In the genomic region with DNA sequence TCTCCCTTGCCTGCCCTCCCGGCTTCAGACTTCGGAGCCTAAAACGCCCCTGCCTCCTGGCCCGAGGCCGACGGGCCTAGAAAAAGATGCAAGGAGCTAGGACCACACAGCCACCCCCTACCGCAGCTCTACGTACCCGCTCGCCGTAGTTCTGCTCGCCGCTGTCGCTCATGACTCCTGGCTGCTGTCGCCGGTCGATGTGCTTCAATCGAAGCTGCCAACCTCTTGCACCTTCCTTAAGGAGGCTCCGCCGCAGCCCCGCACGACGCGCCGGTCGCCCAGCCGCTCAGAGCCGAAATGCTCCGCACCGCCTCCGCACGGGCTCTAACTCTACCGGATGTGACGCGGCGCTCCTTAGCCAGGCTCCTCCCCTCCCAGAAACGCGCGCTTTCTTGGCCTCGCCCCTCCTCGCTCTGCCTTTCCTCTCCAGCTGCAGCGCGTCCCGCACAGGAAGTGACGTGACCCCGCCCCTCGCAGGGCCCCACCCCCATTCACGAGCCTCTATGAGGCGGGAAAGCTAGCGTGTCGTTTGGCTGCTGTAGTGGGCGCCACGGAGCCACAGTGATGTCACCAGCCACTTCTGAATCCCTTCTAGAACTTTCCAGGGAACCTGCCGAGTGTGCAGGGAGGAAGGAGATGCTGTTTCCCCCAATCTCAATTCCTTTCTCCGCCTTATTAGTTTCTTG, we compare ENCODE assay signal across 8 cellular contexts. TPM values are rescaled to one million over a fixed set of nuclear protein-coding genes. Genes with fewer than 3 reads are reported as not detected.
A peak's percentile ranks its signal among the peaks of the same experiment; 100 is the strongest.
DNase-seq lines count a peak whose midpoint lies in the region; ATAC-seq, FAIRE-seq and TF ChIP-seq lines count a peak whose summit lies in the region.

TRA2B (minus strand) TSS at position 326 of the 686 bp plus-strand sequence; CDS start at position 172, 154 bp downstream.

- no peaks in the 10 kb centered on the region for H3K9me3 ChIP-seq in psoas muscle

- intact Hi-C loops in left ventricle myocardium superior (cut with micrococcal nuclease): no loop called here
- intact Hi-C loops in psoas muscle (cut with DNase I): loop anchor here in 1 of 2 donors (5.0 kb wide), 1 partner anchor 844 kb away; the partner anchor contains the start of gene EIF4A2

- 2% methylated on average over 51 to 55 of the region's 55 CpGs for WGBS in psoas muscle, 3 donors

- peak; percentile 76 for FAIRE-seq in urothelium cell line (lab: Jason Lieb, UNC)

- H3K27me3 ChIP-seq in psoas muscle (ENCODE audit: insufficient read depth in 3 of 3, low read length in 2 of 3): no peaks in the 10 kb centered on the region

- H3K27ac ChIP-seq in angular gyrus (ENCODE audit: low read depth, low read length) (peak within 1 kb of the TSS; percentile 98), psoas muscle (peak within 1 kb of the TSS; percentile 100)

- TF ChIP-seq CTCF in psoas muscle (IDR thresholded peaks at IDR 0.05): peak; percentile 29

- peak; percentile 94 to 96 for DNase-seq in NCI-H187 (lab: John Stamatoyannopoulos, UW)
- peak; percentile 96 to 99 (median 98) for DNase-seq in T-helper 2 cell
- peak; percentile 99 for DNase-seq in left ventricle myocardium superior
- peak; percentile 99 to 100 for DNase-seq in psoas muscle
- peak; percentile 98 for DNase-seq in urothelium cell line (ENCODE audit: low spot score)

- peak; percentile 81 for ATAC-seq in GM18499 (IDR thresholded peaks at IDR 0.05; ENCODE audit: insufficient read depth, unreplicated experiment)
- peak; percentile 95 for ATAC-seq in HG02943 (IDR thresholded peaks at IDR 0.05; ENCODE audit: low read depth, unreplicated experiment)
- ATAC-seq in left ventricle myocardium superior: peak; percentile 98
- ATAC-seq in psoas muscle: peak; percentile 96 to 98 (median 98)

- H3K36me3 ChIP-seq in psoas muscle (ENCODE audit: insufficient read depth in 1 of 2, low read depth in 1 of 2): no peaks in the 10 kb centered on the region

- H3K4me3 ChIP-seq in psoas muscle: peak within 1 kb of the TSS; percentile 99

- peaks cover 24% of the 10 kb centered on the region for H3K4me1 ChIP-seq in psoas muscle

RNA-seq across cellular contexts. Expression of gene TRA2B, which starts in this region (rescaled TPM):
- total RNA-seq in left ventricle myocardium superior (45.7 TPM), psoas muscle (10 to 100 TPM; 38.7 to 99.5 (median 68.8) TPM)
- 10 to 100 TPM; 60.5 to 86.6 (median 86.5) TPM for polyA plus RNA-seq in psoas muscle

Comparison
In these comparisons a context has a peak if more than half of its experiments do, and no peak if none do; other contexts are left out.
1. Peak in every context shown above with its lines: DNase-seq, ATAC-seq, H3K4me3 ChIP-seq and H3K27ac ChIP-seq.